In the genomic region with DNA sequence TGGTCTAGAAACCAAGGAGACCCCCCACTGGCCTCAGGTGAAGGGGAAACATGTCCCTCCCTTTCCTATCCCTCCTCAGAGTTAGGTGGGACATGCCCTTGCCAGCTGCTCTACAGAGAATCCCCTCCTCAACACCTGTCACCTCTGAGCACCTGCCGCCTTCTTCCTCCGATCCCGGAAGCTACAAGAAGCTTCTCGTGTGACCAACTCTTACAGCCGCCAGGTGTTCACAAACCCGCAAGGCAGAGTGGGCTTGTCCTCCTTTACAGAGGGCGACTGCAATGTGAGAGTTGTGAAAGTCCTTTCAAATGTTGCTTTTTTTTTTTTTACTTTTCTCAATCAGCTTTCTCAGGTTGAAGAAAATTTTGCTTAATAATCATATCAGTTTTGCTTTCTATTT, we compare ENCODE assay signal across 17 cellular contexts. TPM values are rescaled to one million over a fixed set of nuclear protein-coding genes. Genes with fewer than 3 reads are reported as not detected.
DNase-seq lines count a peak whose midpoint lies in the region; ATAC-seq and TF ChIP-seq lines count a peak whose summit lies in the region.
"Had no signal": no experiment of that assay in that cellular context is flagged by ENCODE, and none has a peak within 500 bp of the region (broad histone marks: within the 10 kb centered on the region; RNA-seq: fewer than 3 reads in every experiment).

No MANE protein-coding gene starts in this region.

- H2AFZ ChIP-seq in GM23248 (peak overlapping the region; percentile 34), OCI-LY3 (ENCODE audit: low read depth, low read length) (no peak overlapping the region), osteoblast (ENCODE audit: low read length) (peak overlapping the region; percentile 19)
- H2AFZ ChIP-seq: parathyroid adenoma had no signal

- no peaks in the 10 kb centered on the region for H3K27me3 ChIP-seq in GM23248 (replicated peaks; ENCODE audit: insufficient read depth)
- no peaks in the 10 kb centered on the region for H3K27me3 ChIP-seq in OCI-LY3 (ENCODE audit: low read depth, low read length)
- no peaks in the 10 kb centered on the region for H3K27me3 ChIP-seq in osteoblast (ENCODE audit: insufficient read depth, low read length)
- H3K27me3 ChIP-seq: sigmoid colon had no signal

- peaks cover 9% of the 10 kb centered on the region for H3F3A ChIP-seq in GM23248 (ENCODE audit: insufficient read depth)

- WGBS in GM23248 (ENCODE audit: low coverage in 1 of 2, low lambda C conversion rate in 2 of 2, missing lambda C conversion rate in 2 of 2), 2 experiments = 85% methylated on average over 7 of the region's 7 CpGs

- DNase-seq in GM23248 = no peak
- DNase-seq in NCI-H2107 treated with DMSO at 0.1 percent for 48 hours (lab: John Stamatoyannopoulos, UW; ENCODE audit: unreplicated experiment) = peak; percentile 84
- no peak for DNase-seq in osteoblast (ENCODE audit: insufficient read length, low spot score, missing footprints)
- no peak for DNase-seq in stimulated activated CD4-positive, alpha-beta T cell treated with anti-CD3 and anti-CD28 coated beads, Interleukin-4, amount 100 ng/mL, for 24 hours
- DNase-seq in stimulated activated CD8-positive, alpha-beta memory T cell treated with anti-CD3 and anti-CD28 coated beads, Interleukin-4, amount 100 ng/mL, for 48 hours = no peak
- no peak for DNase-seq in SHP77 treated with DMSO at 0.1 percent for 48 hours (lab: John Stamatoyannopoulos, UW)
- DNase-seq: activated CD4-positive, alpha-beta T cell treated with anti-CD3 and anti-CD28 coated beads, Interleukin-2, amount 10 ng/mL, durations not matched to agents 7 days and 5 days; activated CD8-positive, alpha-beta memory T cell treated with anti-CD3 and anti-CD28 coated beads, Interleukin-2, amount 50 U/mL, for 48 hours; activated naive CD4-positive, alpha-beta T cell; CD8-positive, alpha-beta memory T cell; effector CD8-positive, alpha-beta T cell; kidney; naive B cell; sigmoid colon had no signal

- H3K79me2 ChIP-seq in GM23248 (ENCODE audit: insufficient read depth) (peaks cover 12% of the 10 kb centered on the region), OCI-LY3 (ENCODE audit: low read length) (peaks cover 13% of the 10 kb centered on the region), osteoblast (ENCODE audit: insufficient read depth, low read length) (peaks cover 12% of the 10 kb centered on the region)

- no peak for TF ChIP-seq CTCF in OCI-LY3 (IDR thresholded peaks at IDR 0.05; ENCODE audit: low read depth, low read length)
- no peak for TF ChIP-seq CTCF in osteoblast (IDR thresholded peaks at IDR 0.05; ENCODE audit: extremely low read depth, low read depth, low read length)

- peaks cover 22% of the 10 kb centered on the region for H3K4me1 ChIP-seq in GM23248 (ENCODE audit: insufficient read depth)
- peaks cover 21% of the 10 kb centered on the region for H3K4me1 ChIP-seq in OCI-LY3 (ENCODE audit: low read length)
- H3K4me1 ChIP-seq in osteoblast (ENCODE audit: insufficient read depth, low read length) = peaks cover 43% of the 10 kb centered on the region

- peak overlapping the region; percentile 25 for H3K27ac ChIP-seq in GM23248
- H3K27ac ChIP-seq in OCI-LY3 (ENCODE audit: low read length) = no peak overlapping the region
- H3K27ac ChIP-seq in osteoblast (ENCODE audit: low read depth, low read length) = peak overlapping the region; percentile 81
- H3K27ac ChIP-seq: parathyroid adenoma, sigmoid colon had no signal

- H3K9ac ChIP-seq in GM23248 (peak overlapping the region; percentile 20), OCI-LY3 (ENCODE audit: low read length) (no peak overlapping the region)
- H3K9ac ChIP-seq: parathyroid adenoma had no signal

- H3K4me2 ChIP-seq in GM23248 (ENCODE audit: unreplicated experiment) = peak overlapping the region; percentile 49
- peak overlapping the region; percentile 63 for H3K4me2 ChIP-seq in OCI-LY3 (ENCODE audit: low read length)
- H3K4me2 ChIP-seq in osteoblast (ENCODE audit: insufficient read depth, low read length) = peak overlapping the region; percentile 70

- H3K9me3 ChIP-seq in GM23248 (ENCODE audit: low read depth) (no peaks in the 10 kb centered on the region), OCI-LY3 (ENCODE audit: insufficient read depth, low read length) (no peaks in the 10 kb centered on the region), osteoblast (ENCODE audit: low read depth, low read length) (no peaks in the 10 kb centered on the region)
- H3K9me3 ChIP-seq: sigmoid colon had no signal

- no peaks in the 10 kb centered on the region for H3K9me2 ChIP-seq in GM23248 (ENCODE audit: insufficient read depth)

- in situ Hi-C loops in GM23248 (cut with MboI) = loop anchor here (10.0 kb wide), 1 partner anchor 534 kb away; no protein-coding TSS in a partner anchor

- no peaks in the 10 kb centered on the region for H3K36me3 ChIP-seq in GM23248 (ENCODE audit: low read depth)
- H3K36me3 ChIP-seq in OCI-LY3 (replicated peaks; ENCODE audit: low read depth, low read length) = no peaks in the 10 kb centered on the region
- H3K36me3 ChIP-seq in osteoblast (ENCODE audit: insufficient read depth, low read length) = no peaks in the 10 kb centered on the region
- H3K36me3 ChIP-seq: sigmoid colon had no signal

- H4K20me1 ChIP-seq in GM23248 (ENCODE audit: insufficient read depth) (peaks cover 2% of the 10 kb centered on the region; the same call in 1 of the 2 replicates), OCI-LY3 (ENCODE audit: insufficient read depth, low read length) (peaks cover 3% of the 10 kb centered on the region; the same call in 1 of the 2 replicates), osteoblast (ENCODE audit: insufficient read depth, low read length) (peaks cover 4% of the 10 kb centered on the region)

- H3K4me3 ChIP-seq in GM23248 (peak overlapping the region; percentile 24; the same call in 1 of the 2 replicates), OCI-LY3 (ENCODE audit: low read length) (peak overlapping the region; percentile 25), osteoblast (ENCODE audit: insufficient read depth, low read length) (no peak overlapping the region)
- H3K4me3 ChIP-seq: sigmoid colon had no signal

- no peak for ATAC-seq in GM21515 (IDR thresholded peaks at IDR 0.05; ENCODE audit: unreplicated experiment)

RNA-seq across cellular contexts. Expression of a gene that starts 3.7 kb away (rescaled TPM):
- total RNA-seq in GM23248 (2014; rRNA removed; shearing (Covaris generic)) = 13.4 and 17.0 TPM in 2 replicates
- 10.8 and 12.2 TPM in 2 replicates for polyA plus RNA-seq in GM23248 (2016; fragmentation: Nextera tagmentation; extraction: Ambion mirVana)
- 33.3 and 34.0 TPM in 2 replicates for total RNA-seq in osteoblast
